ENCODE assay signal across 17 cellular contexts in the genomic region with DNA sequence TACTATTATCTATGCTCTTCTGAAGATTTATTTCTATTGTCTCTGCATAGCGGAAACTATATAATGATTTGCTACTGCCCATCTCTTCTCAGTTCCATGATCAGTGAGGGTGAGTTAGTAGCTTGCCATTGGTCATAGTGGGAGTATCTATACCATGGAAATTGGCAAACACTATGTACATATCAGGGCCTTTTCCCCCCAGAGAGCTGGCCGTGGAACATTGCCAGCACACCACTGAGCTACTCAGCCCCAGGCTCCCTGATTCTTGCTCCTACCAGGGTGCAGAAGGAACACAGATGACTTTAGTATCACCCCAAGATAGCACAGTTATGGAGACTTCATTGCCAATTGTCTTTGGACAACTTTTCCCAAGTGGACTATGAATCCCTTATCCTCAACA. TPM values are rescaled to one million over a fixed set of nuclear protein-coding genes. Genes with fewer than 3 reads are reported as not detected.
A peak's percentile ranks its signal among the peaks of the same experiment; 100 is the strongest.
DNase-seq lines count a peak whose midpoint lies in the region; ATAC-seq and TF ChIP-seq lines count a peak whose summit lies in the region.
"Had no signal": no experiment of that assay in that cellular context is flagged by ENCODE, and none has a peak within 500 bp of the region (broad histone marks: within the 10 kb centered on the region; RNA-seq: fewer than 3 reads in every experiment).

No MANE protein-coding gene starts in this region.

- intact Hi-C loops in sigmoid colon (cut with DNase I) (no loop called here), upper lobe of right lung (cut with DNase I) (loop anchor here (10.0 kb wide), 1 partner anchor 256 kb away; no protein-coding TSS in a partner anchor)

- H3K79me2 ChIP-seq in fibroblast of lung (ENCODE audit: control insufficient read depth, insufficient read depth, low read length), result no peaks in the 10 kb centered on the region

- TF ChIP-seq CTCF in fibroblast of lung (conservative IDR thresholded peaks at IDR 0.05 in 1 of 2, IDR thresholded peaks at IDR 0.05 in 1 of 2; ENCODE audit: low read depth in 1 of 2, low read length in 2 of 2), result no peak
- no peak for TF ChIP-seq CTCF in sigmoid colon (IDR thresholded peaks at IDR 0.05)
- TF ChIP-seq CTCF in upper lobe of right lung (IDR thresholded peaks at IDR 0.05), result no peak

- no peaks in the 10 kb centered on the region for H3K27me3 ChIP-seq in adipocyte (replicated peaks; ENCODE audit: control insufficient read depth, insufficient read depth, low read length)
- H3K27me3 ChIP-seq in fibroblast of lung (ENCODE audit: control insufficient read depth, insufficient read depth, low read length), result no peaks in the 10 kb centered on the region
- no peaks in the 10 kb centered on the region for H3K27me3 ChIP-seq in sigmoid colon
- H3K27me3 ChIP-seq in upper lobe of right lung, result no peaks in the 10 kb centered on the region
- H3K27me3 ChIP-seq: Peyer's patch, tibial nerve had no signal

- H2AFZ ChIP-seq in fibroblast of lung (ENCODE audit: low read length), result no peak overlapping the region

- no peaks in the 10 kb centered on the region for H4K20me1 ChIP-seq in fibroblast of lung (ENCODE audit: control insufficient read depth, extremely low read depth, insufficient read depth, low read length)

- H3K4me2 ChIP-seq in fibroblast of lung (ENCODE audit: extremely low read depth, insufficient read depth, low read length), result no peak overlapping the region

- no peak overlapping the region for H3K4me3 ChIP-seq in adipocyte (ENCODE audit: low read length)
- no peak overlapping the region for H3K4me3 ChIP-seq in fibroblast of lung (replicated peaks in 1 of 4; ENCODE audit: control extremely low read depth in 1 of 4, insufficient read depth in 1 of 4, low read depth in 3 of 4, low read length in 4 of 4)
- H3K4me3 ChIP-seq in sigmoid colon, result no peak overlapping the region
- H3K4me3 ChIP-seq in upper lobe of right lung, result no peak overlapping the region
- H3K4me3 ChIP-seq: Peyer's patch, tibial nerve had no signal

- H3K36me3 ChIP-seq in adipocyte (ENCODE audit: control insufficient read depth, insufficient read depth, low read length, severe bottlenecking) (peaks cover 13% of the 10 kb centered on the region), fibroblast of lung (ENCODE audit: control insufficient read depth, insufficient read depth, low read length) (peaks cover 3% of the 10 kb centered on the region), sigmoid colon (no peaks in the 10 kb centered on the region), upper lobe of right lung (no peaks in the 10 kb centered on the region)
- H3K36me3 ChIP-seq: Peyer's patch, tibial nerve had no signal

- no peaks in the 10 kb centered on the region for H3K9me3 ChIP-seq in adipocyte (ENCODE audit: control insufficient read depth, low read length)
- no peaks in the 10 kb centered on the region for H3K9me3 ChIP-seq in fibroblast of lung (ENCODE audit: control insufficient read depth, insufficient read depth, low read depth, low read length)
- H3K9me3 ChIP-seq in sigmoid colon, result no peaks in the 10 kb centered on the region
- no peaks in the 10 kb centered on the region for H3K9me3 ChIP-seq in upper lobe of right lung
- H3K9me3 ChIP-seq: Peyer's patch, tibial nerve had no signal

- no peak for TF ChIP-seq EP300 in sigmoid colon (IDR thresholded peaks at IDR 0.05)

- H3K9ac ChIP-seq in adipocyte (ENCODE audit: low read length) (peak overlapping the region; percentile 77), fibroblast of lung (ENCODE audit: insufficient read depth, low read length) (no peak overlapping the region)

- no peak for TF ChIP-seq POLR2A in sigmoid colon (IDR thresholded peaks at IDR 0.05)

- DNase-seq in adipocyte (ENCODE audit: low read depth) (no peak), fibroblast of lung (ENCODE audit: low read depth in 2 of 2) (no peak), sigmoid colon (peak; percentile 64), upper lobe of right lung (no peak), DMS53 treated with DMSO at 0.1 percent for 48 hours (lab: John Stamatoyannopoulos, UW; ENCODE audit: unreplicated experiment) (no peak), NCI-H187 (lab: John Stamatoyannopoulos, UW) (no peak)
- no peak for DNase-seq in activated CD4-positive, alpha-beta T cell treated with anti-CD3 and anti-CD28 coated beads, Interleukin-2, amount 50 U/mL, for 1 hour
- DNase-seq: activated CD4-positive, alpha-beta T cell treated with anti-CD3 and anti-CD28 coated beads for 1 hour; activated naive CD8-positive, alpha-beta T cell treated with anti-CD3 and anti-CD28 coated beads for 36 hours; CD4-positive, CD25-positive, alpha-beta regulatory T cell; cortex of kidney; NCI-H1694 treated with DMSO at 0.1 percent for 48 hours; NCI-H524 treated with DMSO at 0.1 percent for 48 hours; stimulated activated CD4-positive, alpha-beta T cell treated with anti-CD3 and anti-CD28 coated beads, Interleukin-12 subunit alpha, Interleukin-12 subunit beta, amount 100 ng/mL, for 4 hours had no signal

- peaks cover 62% of the 10 kb centered on the region for H3K4me1 ChIP-seq in adipocyte (ENCODE audit: control insufficient read depth, insufficient read depth, low read length)
- H3K4me1 ChIP-seq in fibroblast of lung (ENCODE audit: control insufficient read depth, extremely low read depth, insufficient read depth, low read length), result peaks cover 40% of the 10 kb centered on the region
- peaks cover 0 to 95% (median 90%) of the 10 kb centered on the region in 4 donors for H3K4me1 ChIP-seq in sigmoid colon
- H3K4me1 ChIP-seq in upper lobe of right lung, result peaks cover 59% of the 10 kb centered on the region

- H3K27ac ChIP-seq in fibroblast of lung (ENCODE audit: insufficient read depth, low read length) (peak overlapping the region; percentile 85), sigmoid colon (peak overlapping the region; percentile 72 to 89 (median 86)), upper lobe of right lung (peak overlapping the region; percentile 78)

- 92 to 98% methylated on average over 2 of the region's 2 CpGs for WGBS in sigmoid colon, 2 donors

- no peak for ATAC-seq in upper lobe of right lung
- no peak for ATAC-seq in HG02840 (IDR thresholded peaks at IDR 0.05; ENCODE audit: low FRiP score, unreplicated experiment)

RNA-seq across cellular contexts. Expression of a gene that starts 33.2 kb away (rescaled TPM):
- 25.7 and 55.5 TPM in 2 replicates for total RNA-seq in fibroblast of lung
- polyA plus RNA-seq in fibroblast of lung, result 21.8 and 90.0 TPM in 2 replicates
- polyA plus RNA-seq in fibroblast of lung (2012), result 16.3 and 72.4 TPM in 2 replicates
- polyA minus RNA-seq in fibroblast of lung (ENCODE audit: low replicate concordance), result 24.8 and 115 TPM in 2 replicates
- total RNA-seq in sigmoid colon, result 100 to 1,000 TPM in 3 of 4 donors, 10 to 100 TPM in 1; 96.1 to 153 (median 125) TPM
- 10 to 100 TPM in 1 of 3 donors, 1 to 10 TPM in 2; 1.8 to 10.6 (median 2.3) TPM for polyA plus RNA-seq in sigmoid colon
- 18.0 TPM for total RNA-seq in upper lobe of right lung
- total RNA-seq: activated naive CD8-positive, alpha-beta T cell treated with anti-CD3 and anti-CD28 coated beads for 36 hours; CD4-positive, CD25-positive, alpha-beta regulatory T cell had no signal
- polyA plus RNA-seq: CD4-positive, CD25-positive, alpha-beta regulatory T cell had no signal
